ENCODE assay signal across 24 cellular contexts in genomic region chr7:49866076-49866735, GRCh38.
A peak's percentile ranks its signal among the peaks of the same experiment; 100 is the strongest.
DNase-seq lines count a peak whose midpoint lies in the region; ATAC-seq, FAIRE-seq and TF ChIP-seq lines count a peak whose summit lies in the region.
"Had no signal": no experiment of that assay in that cellular context is flagged by ENCODE, and none has a peak within 500 bp of the region (broad histone marks: within the 10 kb centered on the region; RNA-seq: fewer than 3 reads in every experiment).

No MANE protein-coding gene starts in this region.

- H3K23me2 ChIP-seq in H1 (ENCODE audit: low read depth, low read length): no peaks in the 10 kb centered on the region; the same call in 1 of the 2 replicates

- FAIRE-seq in H1 (lab: Jason Lieb, UNC) (no peak), D721Med (lab: Jason Lieb, UNC) (no peak)
- FAIRE-seq: A204.1, H54 had no signal

- H3K4me3 ChIP-seq in H1 (ENCODE audit: extremely low read depth in 1 of 4, insufficient read depth in 2 of 4, low read depth in 3 of 4, low read length in 4 of 4): no peak overlapping the region
- H3K4me3 ChIP-seq: body of pancreas, uterus had no signal

- POLR2A ChIA-PET in H1 (lab: Charles Lee; ENCODE audit: partially characterized antibody): no interaction called here

- no peak overlapping the region; the same call in 1 of the 2 replicates for H2BK5ac ChIP-seq in H1 (ENCODE audit: low read depth, low read length)

- no peak overlapping the region for H3K9ac ChIP-seq in H1 (replicated peaks in 1 of 4; ENCODE audit: extremely low read depth in 1 of 4, low read depth in 3 of 4, low read length in 3 of 4)

- H2BK15ac ChIP-seq in H1 (ENCODE audit: low read length): 0 out of 2 replicates have a peak overlapping the region, but pooled peaks have one; percentile 75

- no peak for TF ChIP-seq CTCF in H1 (IDR thresholded peaks at IDR 0.05; ENCODE audit: control extremely low read depth in 1 of 3, insufficient read depth in 1 of 3, low read depth in 1 of 3, low read length in 3 of 3)
- no peak for TF ChIP-seq CTCF in D721Med (IDR thresholded peaks at IDR 0.05; ENCODE audit: insufficient read depth, missing control alignments)

- intact Hi-C loops in Right ventricle myocardium superior (cut with DNase I) (no loop called here), cardiac septum (cut with DNase I) (no loop called here), left ventricle myocardium superior (cut with micrococcal nuclease) (no loop called here)

- no peak overlapping the region for H3K4ac ChIP-seq in H1 (replicated peaks; ENCODE audit: insufficient read length, low read depth, low read length)

- H3K18ac ChIP-seq in H1 (ENCODE audit: extremely low read depth, low read length): no peak overlapping the region

- peaks cover 7% of the 10 kb centered on the region for H3K27me3 Mint-ChIP-seq in activated naive CD4-positive, alpha-beta T cell treated with anti-CD3 and anti-CD28 coated beads, Interleukin-2, amount 10 ng/mL, durations not matched to agents 7 days and 5 days

- no peak overlapping the region for H3K4me3 Mint-ChIP-seq in activated naive CD4-positive, alpha-beta T cell treated with anti-CD3 and anti-CD28 coated beads, Interleukin-2, amount 10 ng/mL, durations not matched to agents 7 days and 5 days
- H3K4me3 Mint-ChIP-seq: activated T-cell treated with anti-CD3 and anti-CD28 coated beads, Interleukin-2, amount 50 U/mL, for 4 hours; CD4-positive, alpha-beta T cell; T-helper 2 cell treated with Interferon-gamma antibody and Interleukin-4, amounts not matched to agents 5 μg/mL and 100 μg/mL, for 36 hours had no signal

- no peaks in the 10 kb centered on the region for H3K4me1 Mint-ChIP-seq in activated naive CD4-positive, alpha-beta T cell treated with anti-CD3 and anti-CD28 coated beads, Interleukin-2, amount 10 ng/mL, durations not matched to agents 7 days and 5 days

- no peak overlapping the region for H2BK20ac ChIP-seq in H1 (ENCODE audit: low read length)

- no peaks in the 10 kb centered on the region for H3K79me2 ChIP-seq in H1 (ENCODE audit: control insufficient read depth in 1 of 2, insufficient read depth in 2 of 2, low read length in 2 of 2)

- no peak for TF ChIP-seq RAD21 in H1 (IDR thresholded peaks at IDR 0.05 in 1 of 2, conservative IDR thresholded peaks at IDR 0.05 in 1 of 2; ENCODE audit: low read depth in 2 of 2, low read length in 2 of 2)

- 93% methylated on average over 10 of the region's 10 CpGs; no CpG with 5 or more reads in 1 of the 2 experiments for WGBS in H1 (ENCODE audit: extremely low coverage in 1 of 2, insufficient coverage in 1 of 2, insufficient read length in 1 of 2, insufficient replicate concordance in 2 of 2, low coverage in 1 of 2, low lambda C conversion rate in 2 of 2, missing lambda C conversion rate in 1 of 2), 2 experiments

- ATAC-seq in Right ventricle myocardium superior (ENCODE audit: poor library complexity): peak; percentile 90
- ATAC-seq in left ventricle myocardium superior: peak; percentile 91
- ATAC-seq in HG03378 (IDR thresholded peaks at IDR 0.05; ENCODE audit: unreplicated experiment): no peak
- ATAC-seq in HG02884 (IDR thresholded peaks at IDR 0.05; ENCODE audit: unreplicated experiment): no peak
- ATAC-seq: activated T-cell treated with anti-CD3 and anti-CD28 coated beads, Interleukin-2, amount 50 U/mL, for 4 hours; body of pancreas had no signal

- no peak for DNase-seq in Right ventricle myocardium superior
- DNase-seq in cardiac septum (ENCODE audit: low spot score): no peak
- DNase-seq in H1 (ENCODE audit: low read depth in 1 of 2, low spot score in 2 of 2): no peak
- DNase-seq in left ventricle myocardium superior: no peak
- DNase-seq in activated naive CD4-positive, alpha-beta T cell treated with anti-CD3 and anti-CD28 coated beads, Interleukin-2, amount 10 ng/mL, durations not matched to agents 7 days and 5 days: no peak
- no peak for DNase-seq in D721Med (ENCODE audit: insufficient read length, low spot score)
- DNase-seq: activated CD4-positive, alpha-beta T cell treated with anti-CD3 and anti-CD28 coated beads for 48 hours; activated naive CD4-positive, alpha-beta T cell; activated T-cell treated with anti-CD3 and anti-CD28 coated beads, Interleukin-2, amount 50 U/mL, for 4 hours; CD4-positive, alpha-beta T cell; IMR-90; mesenchymal stem cell; NCI-H1092 treated with DMSO at 0.1 percent for 48 hours; NCI-H1930; NCI-H226; stimulated activated naive CD4-positive, alpha-beta T cell; uterus had no signal

- no peak overlapping the region for H2AK5ac ChIP-seq in H1 (ENCODE audit: low read depth, low read length)

- H2BK12ac ChIP-seq in H1 (ENCODE audit: low read depth, low read length): no peak overlapping the region

- no peak overlapping the region for H3K14ac ChIP-seq in H1 (ENCODE audit: insufficient read length)

- peaks cover 0 to 7% (median 2%) of the 10 kb centered on the region in 4 experiments; a peak in 2 of 7 replicates for H3K4me1 ChIP-seq in H1 (replicated peaks in 1 of 4; ENCODE audit: control insufficient read depth in 3 of 4, insufficient read depth in 4 of 4, low read length in 3 of 4)
- H3K4me1 ChIP-seq: body of pancreas, uterus had no signal

- no peak overlapping the region for H2BK120ac ChIP-seq in H1 (replicated peaks; ENCODE audit: low read depth, low read length)

- no peak for TF ChIP-seq POLR2A in H1 (IDR thresholded peaks at IDR 0.05; ENCODE audit: control extremely low read depth in 1 of 2, low read depth in 2 of 2, low read length in 2 of 2)

- CTCF ChIA-PET in H1 (lab: Charles Lee; ENCODE audit: partially characterized antibody): no interaction called here
- CTCF ChIA-PET in activated naive CD4-positive, alpha-beta T cell treated with anti-CD3 and anti-CD28 coated beads, Interleukin-2, amount 10 ng/mL, durations not matched to agents 7 days and 5 days (lab: Charles Lee): no interaction called here

- no peak overlapping the region for H3K23ac ChIP-seq in H1 (ENCODE audit: insufficient read length)

- no peaks in the 10 kb centered on the region for H3K9me3 ChIP-seq in H1 (ENCODE audit: insufficient read depth in 2 of 2, low read depth in 1 of 2, low read length in 1 of 2)
- H3K9me3 ChIP-seq: body of pancreas, neutrophil, uterus had no signal

- H4K20me1 ChIP-seq in H1 (replicated peaks in 1 of 2; ENCODE audit: control insufficient read depth in 1 of 2, insufficient read depth in 2 of 2, low read length in 2 of 2): no peaks in the 10 kb centered on the region

- H3K36me3 ChIP-seq in H1 (ENCODE audit: control insufficient read depth in 2 of 4, insufficient read depth in 4 of 4, low read length in 3 of 4): no peaks in the 10 kb centered on the region
- H3K36me3 ChIP-seq: neutrophil, uterus had no signal

- TF ChIP-seq EP300 in H1 (IDR thresholded peaks at IDR 0.05; ENCODE audit: borderline replicate concordance in 1 of 2, low read depth in 2 of 2, low read length in 2 of 2): no peak

- H3K36me3 Mint-ChIP-seq in activated naive CD4-positive, alpha-beta T cell treated with anti-CD3 and anti-CD28 coated beads, Interleukin-2, amount 10 ng/mL, durations not matched to agents 7 days and 5 days: no peaks in the 10 kb centered on the region

- H3K9me3 Mint-ChIP-seq in activated naive CD4-positive, alpha-beta T cell treated with anti-CD3 and anti-CD28 coated beads, Interleukin-2, amount 10 ng/mL, durations not matched to agents 7 days and 5 days: no peaks in the 10 kb centered on the region
- H3K9me3 Mint-ChIP-seq: activated T-cell treated with anti-CD3 and anti-CD28 coated beads, Interleukin-2, amount 50 U/mL, for 4 hours; CD4-positive, alpha-beta T cell; T-helper 2 cell treated with Interferon-gamma antibody and Interleukin-4, amounts not matched to agents 5 μg/mL and 100 μg/mL, for 36 hours had no signal

- no peak overlapping the region for H4K91ac ChIP-seq in H1 (replicated peaks; ENCODE audit: insufficient read length, low read length)

- no peak overlapping the region for H4K5ac ChIP-seq in H1 (ENCODE audit: insufficient read length, low read depth, low read length)

- H3K79me1 ChIP-seq in H1 (ENCODE audit: low read depth, low read length): no peaks in the 10 kb centered on the region

- no peak overlapping the region for H3K56ac ChIP-seq in H1 (replicated peaks; ENCODE audit: insufficient read length, low read depth, low read length)

- no peak overlapping the region for H3K27ac Mint-ChIP-seq in activated naive CD4-positive, alpha-beta T cell treated with anti-CD3 and anti-CD28 coated beads, Interleukin-2, amount 10 ng/mL, durations not matched to agents 7 days and 5 days
- H3K27ac Mint-ChIP-seq: CD4-positive, alpha-beta T cell; T-helper 2 cell treated with Interferon-gamma antibody and Interleukin-4, amounts not matched to agents 5 μg/mL and 100 μg/mL, for 36 hours had no signal

- H3K27ac ChIP-seq in H1 (ENCODE audit: low read depth, low read length): no peak overlapping the region
- H3K27ac ChIP-seq: body of pancreas, neutrophil, uterus had no signal

- no peak overlapping the region for H2AFZ ChIP-seq in H1 (ENCODE audit: low read length)

- H4K8ac ChIP-seq in H1 (ENCODE audit: extremely low read depth, insufficient read depth, low read length): no peak overlapping the region

- no peaks in the 10 kb centered on the region for H3K27me3 ChIP-seq in H1 (replicated peaks in 1 of 4; ENCODE audit: control insufficient read depth in 3 of 4, extremely low read depth in 1 of 4, insufficient read depth in 3 of 4, low read length in 3 of 4)
- H3K27me3 ChIP-seq: body of pancreas, neutrophil, uterus had no signal

- no peak overlapping the region for H3K4me2 ChIP-seq in H1 (ENCODE audit: insufficient read depth in 1 of 2, low read depth in 2 of 2, low read length in 2 of 2)

TF ChIP-seq in H1, 55 proteins besides CTCF, POLR2A, EP300 and RAD21:
- TF ChIP-seq TCF12 (IDR thresholded peaks at IDR 0.05; ENCODE audit: low read depth, low read length) (no peak), TEAD4 (IDR thresholded peaks at IDR 0.05; ENCODE audit: low read depth, low read length) (no peak), KDM5A (IDR thresholded peaks at IDR 0.05; ENCODE audit: low read length) (no peak), SIRT6 (IDR thresholded peaks at IDR 0.05; ENCODE audit: low read length) (no peak), PHF8 (conservative IDR thresholded peaks at IDR 0.05; ENCODE audit: low read depth, low read length) (no peak), JUN (IDR thresholded peaks at IDR 0.05; ENCODE audit: low read depth, low read length) (no peak), CHD1 (IDR thresholded peaks at IDR 0.05; ENCODE audit: low read depth, low read length) (no peak), HDAC6 (IDR thresholded peaks at IDR 0.05; ENCODE audit: low read depth, low read length) (no peak), ASH2L (IDR thresholded peaks at IDR 0.05; ENCODE audit: low read length) (no peak), RFX5 (IDR thresholded peaks at IDR 0.05; ENCODE audit: borderline replicate concordance, low read depth, low read length) (no peak)
TF ChIP-seq in H1: peak in this region for 0.

Comparison
In these comparisons a context has a peak if more than half of its experiments do, and no peak if none do; other contexts are left out.
1. ATAC-seq: peak in Right ventricle myocardium superior (single experiment) and left ventricle myocardium superior (single experiment); none in HG03378 (single experiment) and HG02884 (single experiment).